Comparison of ENCODE assay signal across 17 cellular contexts in genomic region chr4:102723511-102723910, GRCh38.
DNase-seq lines count a peak whose midpoint lies in the region; ATAC-seq and TF ChIP-seq lines count a peak whose summit lies in the region.
"Had no signal": no experiment of that assay in that cellular context is flagged by ENCODE, and none has a peak within 500 bp of the region (broad histone marks: within the 10 kb centered on the region; RNA-seq: fewer than 3 reads in every experiment).

No MANE protein-coding gene starts in this region.

- DNase-seq in DMS 273 (lab: John Stamatoyannopoulos, UW; ENCODE audit: unreplicated experiment) = peak; percentile 13
- no peak for DNase-seq in DMS 273 treated with DMSO at 0.1 percent for 48 hours (lab: John Stamatoyannopoulos, UW)
- peak; percentile 56 for DNase-seq in COR-L47 (lab: John Stamatoyannopoulos, UW)
- peak; percentile 83 for DNase-seq in NCI-H69 (lab: John Stamatoyannopoulos, UW)
- peak; percentile 27 for DNase-seq in fibroblast of mammary gland (ENCODE audit: low read depth)
- no peak for DNase-seq in KBM-7
- no peak for DNase-seq in COLO668 (lab: John Stamatoyannopoulos, UW; ENCODE audit: unreplicated experiment)
- DNase-seq: CD4-positive, alpha-beta memory T cell; GF-D8; HFFc6; MG63; NCI-H1092; NCI-H1930; NCI-H524 treated with DMSO at 0.1 percent for 48 hours; OCI-M1; SIG-M5 had no signal

- H3K4me3 ChIP-seq in fibroblast of mammary gland (ENCODE audit: control insufficient read depth, low read depth, low read length) = no peak overlapping the region
- H3K4me3 ChIP-seq: MG63 had no signal

- ATAC-seq in GM18909 (IDR thresholded peaks at IDR 0.05; ENCODE audit: poor library complexity, unreplicated experiment) = no peak

- no peak for TF ChIP-seq CTCF in fibroblast of mammary gland (conservative IDR thresholded peaks at IDR 0.05; ENCODE audit: control insufficient read depth, insufficient read depth, low read depth, low read length)

- in situ Hi-C loops in KBM-7 (cut with MboI; ENCODE audit: low pct_unique_long_range_greater_than_20kb, low sequenced_read_pairs) = no loop called here

Comparison
In these comparisons a context has a peak if more than half of its experiments do, and no peak if none do; other contexts are left out.
1. DNase-seq: peak in DMS 273 (single experiment), COR-L47 (single experiment), NCI-H69 (single experiment) and fibroblast of mammary gland (single experiment); none in DMS 273 treated with DMSO at 0.1 percent for 48 hours (single experiment), KBM-7 (single experiment) and COLO668 (single experiment).